1 cellular context compared by ENCODE assay signal in genomic region chr1:231626535-231626950, GRCh38.
TF ChIP-seq lines count a peak whose summit lies in the region.

TSS of gene DISC1 (plus strand) at chr1:231626790. CDS start at chr1:231626868, 78 bp downstream.

TF ChIP-seq in HepG2, 621 proteins besides CTCF, POLR2A, EP300 and RAD21 (continued from another document and continues in another):
- TF ChIP-seq REST (IDR thresholded peaks at IDR 0.05; ENCODE audit: borderline replicate concordance in 1 of 2, low read depth in 1 of 2, low read length in 2 of 2) (no peak; a peak in 1 of 4 replicates), HIC2 (CRISPR knock-in tag; IDR thresholded peaks at IDR 0.05; ENCODE audit: low read depth) (no peak), JUN (CRISPR knock-in tag; IDR thresholded peaks at IDR 0.05) (0 out of 2 replicates have a peak, but pooled peaks have one; percentile 40), NFE2L2 (IDR thresholded peaks at IDR 0.05; ENCODE audit: low read length) (no peak), ZNF256 (CRISPR knock-in tag; conservative IDR thresholded peaks at IDR 0.05) (no peak), ATF4 (CRISPR knock-in tag; IDR thresholded peaks at IDR 0.05) (no peak; a peak in 1 of 4 replicates), ZNF362 (CRISPR knock-in tag; IDR thresholded peaks at IDR 0.05; ENCODE audit: borderline replicate concordance) (no peak; the same call in 1 of the 2 replicates), ZNF333 (CRISPR knock-in tag; IDR thresholded peaks at IDR 0.05; ENCODE audit: borderline replicate concordance) (no peak), NKX3-1 (CRISPR knock-in tag; IDR thresholded peaks at IDR 0.05) (no peak), TFAP4 (IDR thresholded peaks at IDR 0.05; ENCODE audit: borderline replicate concordance, low read depth) (no peak), GRHL1 (CRISPR knock-in tag; conservative IDR thresholded peaks at IDR 0.05) (no peak), SOX5 (CRISPR knock-in tag; IDR thresholded peaks at IDR 0.05; ENCODE audit: borderline replicate concordance) (peak; percentile 55; the same call in 1 of the 2 replicates), RCOR2 (CRISPR knock-in tag; IDR thresholded peaks at IDR 0.05) (no peak), MYPOP (CRISPR knock-in tag; IDR thresholded peaks at IDR 0.05) (no peak), ZNF589 (CRISPR knock-in tag; conservative IDR thresholded peaks at IDR 0.05) (no peak), ZFP36L2 (CRISPR knock-in tag; IDR thresholded peaks at IDR 0.05) (no peak), ZBTB20 (CRISPR knock-in tag; IDR thresholded peaks at IDR 0.05; ENCODE audit: borderline replicate concordance, low read depth) (peak; percentile 73), ZNF644 (CRISPR knock-in tag; IDR thresholded peaks at IDR 0.05; ENCODE audit: low read depth) (no peak), ZNF557 (CRISPR knock-in tag; IDR thresholded peaks at IDR 0.05) (0 out of 2 replicates have a peak, but pooled peaks have one; percentile 52), PITX1 (CRISPR knock-in tag; IDR thresholded peaks at IDR 0.05) (peak; percentile 10; the same call in 1 of the 2 replicates), IRF2 (CRISPR knock-in tag; IDR thresholded peaks at IDR 0.05) (peak; percentile 81), KDM6A (CRISPR knock-in tag; IDR thresholded peaks at IDR 0.05; ENCODE audit: low read depth) (no peak), ZNF207 (IDR thresholded peaks at IDR 0.05; ENCODE audit: borderline replicate concordance) (no peak), ZHX1 (CRISPR knock-in tag; IDR thresholded peaks at IDR 0.05; ENCODE audit: low read depth) (no peak), JUNB (CRISPR knock-in tag; IDR thresholded peaks at IDR 0.05; ENCODE audit: borderline replicate concordance) (no peak; the same call in 1 of the 2 replicates), ATRX (CRISPR knock-in tag; IDR thresholded peaks at IDR 0.05; ENCODE audit: borderline replicate concordance) (no peak), ZBTB7A (CRISPR knock-in tag; IDR thresholded peaks at IDR 0.05) (peak; percentile 91), CBX1 (IDR thresholded peaks at IDR 0.05; ENCODE audit: low read depth) (no peak), RBM22 (optimal IDR thresholded peaks at IDR 0.05; ENCODE audit: low read length) (no peak), ZNF772 (CRISPR knock-in tag; IDR thresholded peaks at IDR 0.05) (0 out of 2 replicates have a peak, but pooled peaks have one; percentile 27), ARNT2 (CRISPR knock-in tag; IDR thresholded peaks at IDR 0.05; ENCODE audit: low read depth) (peak; percentile 44; the same call in 1 of the 2 replicates), NR2C2 (CRISPR knock-in tag; IDR thresholded peaks at IDR 0.05; ENCODE audit: borderline replicate concordance) (peak; percentile 36; the same call in 1 of the 2 replicates), ZNF670 (CRISPR knock-in tag; IDR thresholded peaks at IDR 0.05; ENCODE audit: borderline replicate concordance) (peak; percentile 38; the same call in 1 of the 2 replicates), NR2F2 (IDR thresholded peaks at IDR 0.05; ENCODE audit: borderline replicate concordance, low read depth) (no peak), ATF7-NPFF (CRISPR knock-in tag; IDR thresholded peaks at IDR 0.05; ENCODE audit: low read depth) (no peak; the same call in 1 of the 2 replicates), STAG1 (CRISPR knock-in tag; IDR thresholded peaks at IDR 0.05) (no peak), GTF3A (CRISPR knock-in tag; conservative IDR thresholded peaks at IDR 0.05) (no peak; the same call in 1 of the 2 replicates), NR2F6 (IDR thresholded peaks at IDR 0.05) (peak; percentile 35; the same call in 1 of the 2 replicates), NR2F6 (CRISPR knock-in tag; IDR thresholded peaks at IDR 0.05) (peak; percentile 57; the same call in 1 of the 2 replicates), NCOA5 (CRISPR knock-in tag; IDR thresholded peaks at IDR 0.05) (no peak), NR1H2 (CRISPR knock-in tag; IDR thresholded peaks at IDR 0.05; ENCODE audit: borderline replicate concordance, low read depth) (no peak), ISX (CRISPR knock-in tag; conservative IDR thresholded peaks at IDR 0.05) (no peak), NFKBIZ (CRISPR knock-in tag; IDR thresholded peaks at IDR 0.05) (no peak), ZNF570 (CRISPR knock-in tag; IDR thresholded peaks at IDR 0.05; ENCODE audit: borderline replicate concordance) (no peak), ATF3 (CRISPR knock-in tag; IDR thresholded peaks at IDR 0.05) (no peak), ZBTB3 (CRISPR knock-in tag; IDR thresholded peaks at IDR 0.05; ENCODE audit: borderline replicate concordance, low read depth) (no peak), ZNF251 (CRISPR knock-in tag; IDR thresholded peaks at IDR 0.05) (no peak), ZNF839 (CRISPR knock-in tag; IDR thresholded peaks at IDR 0.05; ENCODE audit: borderline replicate concordance) (no peak)
